ENCODE assay signal across 8 cellular contexts in genomic region chr6:30259140-30260035, GRCh38. TPM values are rescaled to one million over a fixed set of nuclear protein-coding genes. Genes with fewer than 3 reads are reported as not detected.
DNase-seq lines count a peak whose midpoint lies in the region; ATAC-seq and TF ChIP-seq lines count a peak whose summit lies in the region.

No MANE protein-coding gene starts in this region.

- no peak for TF ChIP-seq EP300 in esophagus muscularis mucosa (IDR thresholded peaks at IDR 0.05)

- H3K9me3 ChIP-seq in NT2/D1 (ENCODE audit: insufficient read depth, low read length): no peaks in the 10 kb centered on the region
- no peaks in the 10 kb centered on the region for H3K9me3 ChIP-seq in esophagus muscularis mucosa
- H3K9me3 ChIP-seq in muscle layer of colon (ENCODE audit: low read length): no peaks in the 10 kb centered on the region

- H3K4me1 ChIP-seq in NT2/D1 (ENCODE audit: insufficient read depth, insufficient read length): no peaks in the 10 kb centered on the region
- peaks cover 6 to 18% (median 17%) of the 10 kb centered on the region in 4 donors for H3K4me1 ChIP-seq in esophagus muscularis mucosa
- H3K4me1 ChIP-seq in muscle layer of colon (ENCODE audit: insufficient read depth, low read length): peaks cover 3% of the 10 kb centered on the region

- peak; percentile 54 for TF ChIP-seq POLR2A in GM18951 (IDR thresholded peaks at IDR 0.05; ENCODE audit: extremely low read depth, insufficient read depth, insufficient read length)
- no peak for TF ChIP-seq POLR2A in esophagus muscularis mucosa (IDR thresholded peaks at IDR 0.05; ENCODE audit: low read depth)

- peak overlapping the region; percentile 88 to 95 (median 90) for H3K27ac ChIP-seq in esophagus muscularis mucosa (replicated peaks in 1 of 4)
- peak overlapping the region; percentile 76 for H3K27ac ChIP-seq in muscle layer of colon (ENCODE audit: low read depth, low read length)

- H3K36me3 ChIP-seq in NT2/D1 (ENCODE audit: insufficient read depth, insufficient read length, low read length) (peaks cover 3% of the 10 kb centered on the region), esophagus muscularis mucosa (peaks cover 0 to 5% (median 1%) of the 10 kb centered on the region in 4 donors), muscle layer of colon (ENCODE audit: insufficient read depth, low read length) (no peaks in the 10 kb centered on the region)

- in situ Hi-C loops in GM18951 (cut with MboI; ENCODE audit: low sequenced_read_pairs, unreplicated experiment): no loop called here

- peak; percentile 19 to 53 (median 24) for TF ChIP-seq CTCF in esophagus muscularis mucosa (IDR thresholded peaks at IDR 0.05)

- ATAC-seq in HG03175 (IDR thresholded peaks at IDR 0.05; ENCODE audit: unreplicated experiment): peak; percentile 63

- H3K9ac ChIP-seq in NT2/D1 (ENCODE audit: insufficient read length, low read depth): peak overlapping the region; percentile 74
- peak overlapping the region; percentile 77 for H3K9ac ChIP-seq in muscle layer of colon (ENCODE audit: low read length)

- intact Hi-C loops in esophagus muscularis mucosa (cut with DNase I): loop anchor here (5.0 kb wide), 1 partner anchor 42 kb away; no protein-coding TSS in a partner anchor

- peak; percentile 15 to 27 for DNase-seq in AML-193 (lab: John Stamatoyannopoulos, UW)
- DNase-seq in NT2/D1 (ENCODE audit: low read depth, low spot score): peak; percentile 43
- peak; percentile 65 for DNase-seq in activated T-cell treated with anti-CD3 and anti-CD28 coated beads, Interleukin-2, amount 50 U/mL, for 1 hour
- DNase-seq in esophagus muscularis mucosa (ENCODE audit: extremely low spot score): peak; percentile 94
- DNase-seq in stimulated activated CD8-positive, alpha-beta memory T cell treated with anti-CD3 and anti-CD28 coated beads, Interleukin-7, amount 100 ng/mL, for 1 hour (ENCODE audit: low read depth in 2 of 2): peak; percentile 23 to 24

- WGBS in esophagus muscularis mucosa: 2% methylated on average over 6 of the region's 56 CpGs

- H3K4me3 ChIP-seq in NT2/D1 (ENCODE audit: insufficient read length, low read depth): peak overlapping the region; percentile 71
- peak overlapping the region; percentile 72 to 98 (median 84) for H3K4me3 ChIP-seq in esophagus muscularis mucosa
- peak overlapping the region; percentile 72 to 75 for H3K4me3 ChIP-seq in muscle layer of colon (ENCODE audit: low read depth in 1 of 2, low read length in 2 of 2)

- H3K27me3 ChIP-seq in NT2/D1 (ENCODE audit: insufficient read depth, insufficient read length) (peaks cover 18% of the 10 kb centered on the region), esophagus muscularis mucosa (no peaks in the 10 kb centered on the region), muscle layer of colon (ENCODE audit: control insufficient read depth in 1 of 2, insufficient read depth in 2 of 2, low read length in 2 of 2) (no peaks in the 10 kb centered on the region)

RNA-seq across cellular contexts. Expression of gene TRIM26, which starts 46.2 kb away (rescaled TPM):
- 10 to 100 TPM; 33.6 to 58.8 (median 46.3) TPM for total RNA-seq in esophagus muscularis mucosa

Comparison
In these comparisons a context has a peak if more than half of its experiments do, and no peak if none do; other contexts are left out.
1. Peak in every context shown above with its lines: DNase-seq, ATAC-seq, H3K4me3 ChIP-seq and H3K27ac ChIP-seq.
2. DNase-seq: peak in every context shown above with its lines; median percentile 94 in esophagus muscularis mucosa; 65 in activated T-cell treated with anti-CD3 and anti-CD28 coated beads, Interleukin-2, amount 50 U/mL, for 1 hour; 43 in NT2/D1; 24 in stimulated activated CD8-positive, alpha-beta memory T cell treated with anti-CD3 and anti-CD28 coated beads, Interleukin-7, amount 100 ng/mL, for 1 hour; 21 in AML-193.